Comparison of ENCODE assay signal across 15 cellular contexts in genomic region chr15:69469467-69470191, GRCh38. TPM values are rescaled to one million over a fixed set of nuclear protein-coding genes. Genes with fewer than 3 reads are reported as not detected.
DNase-seq lines count a peak whose midpoint lies in the region; ATAC-seq, FAIRE-seq and TF ChIP-seq lines count a peak whose summit lies in the region.
"Had no signal": no experiment of that assay in that cellular context is flagged by ENCODE, and none has a peak within 500 bp of the region (broad histone marks: within the 10 kb centered on the region; RNA-seq: fewer than 3 reads in every experiment).

No MANE protein-coding gene starts in this region.

- intact Hi-C loops in left ventricle myocardium superior (cut with micrococcal nuclease), result no loop called here

- peak overlapping the region; percentile 74 for H3K4me3 Mint-ChIP-seq in activated T-helper 17 cell treated with anti-CD3 and anti-CD28 coated beads, Interleukin-2, amount 50 U/mL, for 72 hours
- H3K4me3 Mint-ChIP-seq: neural crest cell; stimulated activated naive B cell treated with anti-CD40 and anti-IgM and Interleukin-4, amounts not matched to agents 10 μg/mL and 1 μg/mL and 100 μg/mL, for 72 hours had no signal

- no peaks in the 10 kb centered on the region for H3K27me3 ChIP-seq in right atrium auricular region
- H3K27me3 ChIP-seq: body of pancreas, esophagus muscularis mucosa had no signal

- no peaks in the 10 kb centered on the region for H3K36me3 ChIP-seq in right atrium auricular region
- H3K36me3 ChIP-seq: esophagus muscularis mucosa had no signal

- H3K4me3 ChIP-seq in right atrium auricular region, result no peak overlapping the region
- H3K4me3 ChIP-seq: body of pancreas, esophagus muscularis mucosa had no signal

- H3K36me3 Mint-ChIP-seq in activated T-helper 17 cell treated with anti-CD3 and anti-CD28 coated beads, Interleukin-2, amount 50 U/mL, for 72 hours (ENCODE audit: low read depth), result no peaks in the 10 kb centered on the region
- H3K36me3 Mint-ChIP-seq: stimulated activated naive B cell treated with anti-CD40 and anti-IgM and Interleukin-4, amounts not matched to agents 10 μg/mL and 1 μg/mL and 100 μg/mL, for 72 hours had no signal

- no peaks in the 10 kb centered on the region for H3K27me3 Mint-ChIP-seq in activated T-helper 17 cell treated with anti-CD3 and anti-CD28 coated beads, Interleukin-2, amount 50 U/mL, for 72 hours

- no peak for ATAC-seq in left ventricle myocardium superior
- no peak for ATAC-seq in activated T-helper 17 cell treated with anti-CD3 and anti-CD28 coated beads, Interleukin-2, amount 50 U/mL, for 72 hours (replicated peaks)
- ATAC-seq in left lobe of liver, result no peak
- ATAC-seq: body of pancreas; stimulated activated naive B cell treated with anti-CD40 and anti-IgM and Interleukin-4, amounts not matched to agents 10 μg/mL and 1 μg/mL and 100 μg/mL, for 72 hours had no signal

- no peaks in the 10 kb centered on the region for H3K9me3 Mint-ChIP-seq in activated T-helper 17 cell treated with anti-CD3 and anti-CD28 coated beads, Interleukin-2, amount 50 U/mL, for 72 hours
- H3K9me3 Mint-ChIP-seq: neural crest cell; stimulated activated naive B cell treated with anti-CD40 and anti-IgM and Interleukin-4, amounts not matched to agents 10 μg/mL and 1 μg/mL and 100 μg/mL, for 72 hours had no signal

- no peak overlapping the region for H3K27ac ChIP-seq in right atrium auricular region
- H3K27ac ChIP-seq: esophagus muscularis mucosa had no signal

- FAIRE-seq in GM12892 (lab: Jason Lieb, UNC), result no peak

- no peak for TF ChIP-seq CTCF in right atrium auricular region (IDR thresholded peaks at IDR 0.05)

- H3K9me3 ChIP-seq in right atrium auricular region, result no peaks in the 10 kb centered on the region
- H3K9me3 ChIP-seq: body of pancreas, esophagus muscularis mucosa had no signal

- H3K4me1 ChIP-seq in right atrium auricular region, result no peaks in the 10 kb centered on the region
- H3K4me1 ChIP-seq: body of pancreas had no signal

- H3K27ac Mint-ChIP-seq in activated T-helper 17 cell treated with anti-CD3 and anti-CD28 coated beads, Interleukin-2, amount 50 U/mL, for 72 hours, result peak overlapping the region; percentile 87
- H3K27ac Mint-ChIP-seq: stimulated activated naive B cell treated with anti-CD40 and anti-IgM and Interleukin-4, amounts not matched to agents 10 μg/mL and 1 μg/mL and 100 μg/mL, for 72 hours had no signal

- H3K4me1 Mint-ChIP-seq in activated T-helper 17 cell treated with anti-CD3 and anti-CD28 coated beads, Interleukin-2, amount 50 U/mL, for 72 hours, result peaks cover 15% of the 10 kb centered on the region
- H3K4me1 Mint-ChIP-seq: stimulated activated naive B cell treated with anti-CD40 and anti-IgM and Interleukin-4, amounts not matched to agents 10 μg/mL and 1 μg/mL and 100 μg/mL, for 72 hours had no signal

- DNase-seq in right atrium auricular region (ENCODE audit: low spot score), result peak; percentile 53
- no peak for DNase-seq in left ventricle myocardium superior
- DNase-seq in left lobe of liver (ENCODE audit: low spot score), result peak; percentile 26
- DNase-seq in foreskin melanocyte, result no peak
- DNase-seq in NCI-H1436 (lab: John Stamatoyannopoulos, UW), result no peak
- no peak for DNase-seq in GM12892 (ENCODE audit: insufficient read length)
- no peak for DNase-seq in COR-L47 (lab: John Stamatoyannopoulos, UW)
- DNase-seq: activated CD4-positive, alpha-beta T cell treated with anti-CD3 and anti-CD28 coated beads for 48 hours; body of pancreas; H7; NCI-H345; stimulated activated naive B cell treated with anti-CD40 and anti-IgM and Interleukin-4, amounts not matched to agents 10 μg/mL and 1 μg/mL and 100 μg/mL, for 72 hours had no signal

- no peak for TF ChIP-seq POLR2A in GM12892 (IDR thresholded peaks at IDR 0.05; ENCODE audit: low read depth, low read length)

RNA-seq across cellular contexts. Expression of gene RPLP1, which starts 17.0 kb away (rescaled TPM):
- 100 to 1,000 TPM; 560 to 705 TPM for total RNA-seq in right atrium auricular region
- 1,143 TPM for total RNA-seq in left ventricle myocardium superior
- 1,000 to 10,000 TPM; 1,985 to 2,291 TPM for total RNA-seq in activated T-helper 17 cell treated with anti-CD3 and anti-CD28 coated beads, Interleukin-2, amount 50 U/mL, for 72 hours
- 577 TPM for total RNA-seq in left lobe of liver
- polyA plus RNA-seq in GM12892 (2012; ENCODE audit: missing spikeins), result 1,556 TPM

RNA-seq across cellular contexts. Expression of gene KIF23, which starts 55.5 kb away (rescaled TPM):
- total RNA-seq in right atrium auricular region, result 1 to 10 TPM; 1.3 to 3.6 TPM
- total RNA-seq in left ventricle myocardium superior, result 0.45 TPM
- 10 to 100 TPM; 51.3 to 54.5 TPM for total RNA-seq in activated T-helper 17 cell treated with anti-CD3 and anti-CD28 coated beads, Interleukin-2, amount 50 U/mL, for 72 hours
- 0.86 TPM for total RNA-seq in left lobe of liver
- polyA plus RNA-seq in GM12892 (2012; ENCODE audit: missing spikeins), result 20.4 TPM

Comparison
In these comparisons a context has a peak if more than half of its experiments do, and no peak if none do; other contexts are left out.
1. DNase-seq: peak in right atrium auricular region (single experiment) and left lobe of liver (single experiment); none in left ventricle myocardium superior (single experiment), foreskin melanocyte (single experiment), NCI-H1436 (single experiment), GM12892 (single experiment) and COR-L47 (single experiment).
2. RNA of gene KIF23, which starts 55.5 kb away (total RNA-seq): 51.3 to 54.5 TPM in activated T-helper 17 cell treated with anti-CD3 and anti-CD28 coated beads, Interleukin-2, amount 50 U/mL, for 72 hours; 1.3 to 3.6 TPM in right atrium auricular region, 0.86 TPM in left lobe of liver (single experiment) and 0.45 TPM in left ventricle myocardium superior (single experiment); every median in the first group is over 10 times any median in the second.